In genomic region chr4:116598155-116598979, GRCh38 we compare ENCODE assay signal across 31 cellular contexts.
"Had no signal": no experiment of that assay in that cellular context is flagged by ENCODE, and none has a peak within 500 bp of the region (broad histone marks: within the 10 kb centered on the region; RNA-seq: fewer than 3 reads in every experiment).

No MANE protein-coding gene starts in this region.

- H3K4me3 ChIP-seq: MG63, Peyer's patch had no signal

- H3K27ac ChIP-seq: Peyer's patch, WERI-Rb-1 had no signal

- H3K27me3 Mint-ChIP-seq: activated CD4-positive, alpha-beta T cell treated with anti-CD3 and anti-CD28 coated beads, Interleukin-2, amount 10 ng/mL, durations not matched to agents 24 days and 14 days; activated CD8-positive, alpha-beta T cell treated with anti-CD3 and anti-CD28 coated beads for 36 hours; activated naive CD8-positive, alpha-beta T cell treated with anti-CD3 and anti-CD28 coated beads, Interleukin-2, amount 50 U/mL, for 24 hours; activated T-cell treated with anti-CD3 and anti-CD28 coated beads, Interleukin-2, amount 50 U/mL, for 24 hours; brain; IgD-negative memory B cell had no signal

- H3K4me1 Mint-ChIP-seq: activated CD4-positive, alpha-beta T cell treated with anti-CD3 and anti-CD28 coated beads, Interleukin-2, amount 10 ng/mL, durations not matched to agents 24 days and 14 days; activated naive CD8-positive, alpha-beta T cell treated with anti-CD3 and anti-CD28 coated beads, Interleukin-2, amount 50 U/mL, for 24 hours; brain; IgD-negative memory B cell had no signal

- H3K9me3 Mint-ChIP-seq: activated CD4-positive, alpha-beta T cell treated with anti-CD3 and anti-CD28 coated beads, Interleukin-2, amount 10 ng/mL, durations not matched to agents 24 days and 14 days; activated CD8-positive, alpha-beta T cell treated with anti-CD3 and anti-CD28 coated beads for 36 hours; activated naive CD8-positive, alpha-beta T cell treated with anti-CD3 and anti-CD28 coated beads, Interleukin-2, amount 50 U/mL, for 24 hours; activated T-helper 2 cell treated with anti-CD3 and anti-CD28 coated beads, Interferon-gamma antibody, Interleukin-2, Interleukin-4, amounts not matched to agents 10 μg/mL and 5 μg/mL and 100 μg/mL, durations not matched to agents 14 hours and 24 hours and 36 hours had no signal

- H3K27ac Mint-ChIP-seq: activated CD4-positive, alpha-beta T cell treated with anti-CD3 and anti-CD28 coated beads, Interleukin-2, amount 10 ng/mL, durations not matched to agents 24 days and 14 days; activated CD8-positive, alpha-beta T cell treated with anti-CD3 and anti-CD28 coated beads for 36 hours; activated naive CD4-positive, alpha-beta T cell treated with anti-CD3 and anti-CD28 coated beads for 36 hours; activated naive CD4-positive, alpha-beta T cell treated with anti-CD3 and anti-CD28 coated beads, Interleukin-2, amount 50 U/mL, for 72 hours; activated naive CD8-positive, alpha-beta T cell treated with anti-CD3 and anti-CD28 coated beads, Interleukin-2, amount 50 U/mL, for 24 hours; activated T-cell treated with anti-CD3 and anti-CD28 coated beads, Interleukin-2, amount 50 U/mL, for 24 hours; activated T-helper 2 cell treated with anti-CD3 and anti-CD28 coated beads, Interferon-gamma antibody, Interleukin-2, Interleukin-4, amounts not matched to agents 10 μg/mL and 5 μg/mL and 100 μg/mL, durations not matched to agents 14 hours and 24 hours and 36 hours; brain; IgD-negative memory B cell had no signal

- H3K36me3 ChIP-seq: MG63, Peyer's patch, WERI-Rb-1 had no signal

- H3K4me3 Mint-ChIP-seq: activated CD4-positive, alpha-beta T cell treated with anti-CD3 and anti-CD28 coated beads, Interleukin-2, amount 10 ng/mL, durations not matched to agents 24 days and 14 days; activated CD8-positive, alpha-beta T cell treated with anti-CD3 and anti-CD28 coated beads for 36 hours; activated naive CD4-positive, alpha-beta T cell treated with anti-CD3 and anti-CD28 coated beads for 36 hours; activated naive CD8-positive, alpha-beta T cell treated with anti-CD3 and anti-CD28 coated beads, Interleukin-2, amount 50 U/mL, for 24 hours; activated T-cell treated with anti-CD3 and anti-CD28 coated beads, Interleukin-2, amount 50 U/mL, for 24 hours; brain; IgD-negative memory B cell had no signal

- ATAC-seq: activated CD8-positive, alpha-beta T cell treated with anti-CD3 and anti-CD28 coated beads for 36 hours; activated naive CD4-positive, alpha-beta T cell treated with anti-CD3 and anti-CD28 coated beads, Interleukin-2, amount 50 U/mL, for 72 hours; activated naive CD8-positive, alpha-beta T cell treated with anti-CD3 and anti-CD28 coated beads, Interleukin-2, amount 50 U/mL, for 24 hours; PC-3 had no signal

- H3K36me3 Mint-ChIP-seq: brain, IgD-negative memory B cell had no signal

- DNase-seq: activated CD4-positive, alpha-beta T cell treated with anti-CD3 and anti-CD28 coated beads, Interleukin-2, amount 10 ng/mL, durations not matched to agents 24 days and 14 days; activated CD4-positive, alpha-beta T cell treated with anti-CD3 and anti-CD28 coated beads, Interleukin-2, amount 50 U/mL, for 4 hours; activated CD8-positive, alpha-beta T cell treated with anti-CD3 and anti-CD28 coated beads for 36 hours; activated naive CD4-positive, alpha-beta T cell treated with anti-CD3 and anti-CD28 coated beads for 36 hours; activated naive CD8-positive, alpha-beta T cell treated with anti-CD3 and anti-CD28 coated beads, Interleukin-2, amount 50 U/mL, for 24 hours; activated T-cell treated with anti-CD3 and anti-CD28 coated beads, Interleukin-2, amount 50 U/mL, for 24 hours; anterior cingulate cortex; Kasumi-1; KG1; MG63; NCI-H1048; NCI-H1105 treated with DMSO at 0.1 percent for 48 hours; NCI-H1436; NCI-H1694; NCI-H2029; NCI-H345; NCI-H524 treated with DMSO at 0.1 percent for 48 hours; NCI-H748 treated with DMSO at 0.1 percent for 48 hours; NK-92 treated with Interleukin-12 subunit alpha and Interleukin-12 subunit beta, amount 100 ng/mL, for 24 hours; PC-3; Peyer's patch; RPMI8226; SW 1271; T-helper 1 cell; T-helper 2 cell; T-helper 9 cell; WERI-Rb-1 had no signal

- H3K4me1 ChIP-seq: Peyer's patch had no signal

- H3K9me3 ChIP-seq: MG63, Peyer's patch had no signal

- H3K27me3 ChIP-seq: MG63, Peyer's patch had no signal
